2 cellular contexts compared by ENCODE assay signal in genomic region chr3:115659861-115660260, GRCh38.
A peak's percentile ranks its signal among the peaks of the same experiment; 100 is the strongest.
TF ChIP-seq lines count a peak whose summit lies in the region.

No MANE protein-coding gene starts in this region.

TF ChIP-seq in A549, 52 proteins besides CTCF, POLR2A, EP300 and RAD21:
- TF ChIP-seq PBX3 (IDR thresholded peaks at IDR 0.05) (no peak), HDAC2 (IDR thresholded peaks at IDR 0.05) (no peak), MAFK (IDR thresholded peaks at IDR 0.05; ENCODE audit: partially characterized antibody) (peak; percentile 36)
TF ChIP-seq in A549: peak in this region for 1.

TF ChIP-seq in IMR-90, 13 proteins besides CTCF, POLR2A, EP300 and RAD21 (continued from another document):
- peak; percentile 77 for TF ChIP-seq MAFK (IDR thresholded peaks at IDR 0.05; ENCODE audit: low read depth, low read length)
